ENCODE assay signal across 8 cellular contexts in genomic region chr4:173257732-173258717, GRCh38.
DNase-seq lines count a peak whose midpoint lies in the region; ATAC-seq lines count a peak whose summit lies in the region.

No MANE protein-coding gene starts in this region.

- H3K36me3 Mint-ChIP-seq in central memory CD8-positive, alpha-beta T cell (ENCODE audit: insufficient read depth) = peaks cover 1% of the 10 kb centered on the region

- H3K4me3 Mint-ChIP-seq in central memory CD8-positive, alpha-beta T cell = no peak overlapping the region

- no peaks in the 10 kb centered on the region for H3K9me3 Mint-ChIP-seq in central memory CD8-positive, alpha-beta T cell

- no peak overlapping the region for H3K27ac Mint-ChIP-seq in central memory CD8-positive, alpha-beta T cell (ENCODE audit: low read depth)

- H3K27me3 Mint-ChIP-seq in central memory CD8-positive, alpha-beta T cell = no peaks in the 10 kb centered on the region

- ATAC-seq in GM18499 (IDR thresholded peaks at IDR 0.05; ENCODE audit: insufficient read depth, unreplicated experiment) = peak; percentile 85
- ATAC-seq in HG02884 (IDR thresholded peaks at IDR 0.05; ENCODE audit: unreplicated experiment) = peak; percentile 87
- peak; percentile 64 for ATAC-seq in central memory CD8-positive, alpha-beta T cell (replicated peaks; ENCODE audit: extremely low read depth, poor library complexity, severe bottlenecking)

- peaks cover 6% of the 10 kb centered on the region for H3K4me1 Mint-ChIP-seq in central memory CD8-positive, alpha-beta T cell

- DNase-seq in AG08396 (ENCODE audit: low spot score) (peak; percentile 58), NCI-H2029 treated with DMSO at 0.1 percent for 48 hours (lab: John Stamatoyannopoulos, UW) (peak; percentile 47), left kidney (ENCODE audit: low read depth, low spot score) (peak; percentile 80)
- DNase-seq in activated CD4-positive, CD25-positive, alpha-beta regulatory T cell (lab: John Stamatoyannopoulos, UW) = peak in 3 of 4 experiments; percentile 4 to 14 (median 13)
- peak in 1 of 2 donors; percentile 21 for DNase-seq in central memory CD8-positive, alpha-beta T cell (ENCODE audit: low spot score in 2 of 2)
- DNase-seq in stimulated activated CD4-positive, alpha-beta T cell treated with anti-CD3 and anti-CD28 coated beads, TNF-alpha, amount 100 ng/mL, for 4 hours (ENCODE audit: low read depth in 3 of 3) = peak; percentile 6 to 24 (median 17)
